In the genomic region with DNA sequence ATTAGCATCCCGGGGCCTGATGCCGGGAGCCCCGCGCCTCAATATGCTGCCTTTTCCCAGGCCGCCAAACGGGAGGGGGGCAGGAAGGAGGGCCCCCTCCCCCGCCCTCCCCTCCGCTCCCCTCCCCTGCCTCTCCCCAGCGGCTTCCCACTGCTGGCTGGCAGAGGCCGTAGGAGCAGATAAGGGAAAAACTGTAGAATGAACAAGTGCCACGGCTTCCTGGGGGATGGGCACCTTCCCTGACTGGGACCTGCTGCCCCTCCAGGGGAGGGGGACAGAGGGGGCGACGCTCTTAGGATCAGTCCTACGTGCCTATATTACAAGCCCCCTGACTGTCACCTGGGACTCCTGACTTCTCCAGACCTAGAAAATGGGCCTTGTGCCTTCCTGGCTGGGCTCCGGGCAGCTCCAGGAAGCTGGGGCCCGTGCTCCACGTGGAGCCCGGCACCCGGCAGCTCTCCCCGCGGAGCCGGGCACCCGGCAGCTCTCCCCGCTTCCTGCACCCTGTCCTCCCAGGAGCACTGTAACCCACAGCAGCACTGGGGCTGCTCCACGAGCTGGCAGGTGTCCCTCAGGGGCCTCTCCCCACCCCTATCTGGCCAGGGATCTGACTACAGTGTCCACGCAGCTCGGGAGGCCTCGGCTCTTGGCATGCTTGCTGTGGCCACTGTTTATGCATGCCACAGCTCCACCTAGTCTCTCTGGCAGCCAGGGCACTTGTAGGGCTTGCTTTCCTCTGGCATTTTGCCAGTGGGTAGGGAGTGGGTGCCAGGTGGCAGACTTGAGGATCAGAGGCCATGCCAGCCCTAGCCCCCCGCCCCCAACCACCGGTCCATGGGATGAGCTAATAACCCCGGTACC, we compare ENCODE assay signal across 8 cellular contexts. TPM values are rescaled to one million over a fixed set of nuclear protein-coding genes. Genes with fewer than 3 reads are reported as not detected.
A peak's percentile ranks its signal among the peaks of the same experiment; 100 is the strongest.
DNase-seq lines count a peak whose midpoint lies in the region; ATAC-seq and TF ChIP-seq lines count a peak whose summit lies in the region.

No MANE protein-coding gene starts in this region.

- no peak overlapping the region for H2BK5ac ChIP-seq in mesendoderm (ENCODE audit: low read length)

- no peak overlapping the region for H2AK5ac ChIP-seq in mesendoderm (ENCODE audit: low read length)

- H4K8ac ChIP-seq in mesendoderm (ENCODE audit: low read depth, low read length) = no peak overlapping the region

- H3K4ac ChIP-seq in mesendoderm (ENCODE audit: low read depth, low read length) = no peak overlapping the region

- no peak overlapping the region for H3K18ac ChIP-seq in mesendoderm (ENCODE audit: low read length)

- H3K36me3 ChIP-seq in suprapubic skin = no peaks in the 10 kb centered on the region
- H3K36me3 ChIP-seq in mesendoderm (ENCODE audit: control insufficient read depth, insufficient read depth, low read length) = no peaks in the 10 kb centered on the region

- H3K4me3 ChIP-seq in suprapubic skin (peak overlapping the region; percentile 48), mesendoderm (ENCODE audit: low read length) (no peak overlapping the region)

- H3K27me3 ChIP-seq in foreskin keratinocyte (no peaks in the 10 kb centered on the region), suprapubic skin (peaks cover 44% of the 10 kb centered on the region), mesendoderm (ENCODE audit: insufficient read depth, low read length, poor library complexity) (peaks cover 23% of the 10 kb centered on the region)

- no peak overlapping the region for H3K4me2 ChIP-seq in mesendoderm (ENCODE audit: low read length)

- H3K9ac ChIP-seq in mesendoderm (ENCODE audit: low read length) = no peak overlapping the region

- H3K56ac ChIP-seq in mesendoderm (ENCODE audit: low read length) = no peak overlapping the region

- H2BK120ac ChIP-seq in mesendoderm (ENCODE audit: low read depth, low read length) = no peak overlapping the region

- no peak for TF ChIP-seq EP300 in suprapubic skin (IDR thresholded peaks at IDR 0.05)

- ATAC-seq in foreskin keratinocyte (no peak), GM21528 (IDR thresholded peaks at IDR 0.05; ENCODE audit: low FRiP score, unreplicated experiment) (no peak)

- H4K5ac ChIP-seq in mesendoderm (ENCODE audit: low read length) = no peak overlapping the region

- H3K27ac ChIP-seq in foreskin keratinocyte (no peak overlapping the region), suprapubic skin (peak overlapping the region; percentile 57), mesendoderm (ENCODE audit: low read depth, low read length) (no peak overlapping the region)

- H2BK15ac ChIP-seq in mesendoderm (replicated peaks; ENCODE audit: low read depth) = no peak overlapping the region

- peak; percentile 29 for DNase-seq in activated T-cell treated with anti-CD3 and anti-CD28 coated beads, Interleukin-2, amount 50 U/mL, for 1 hour
- no peak for DNase-seq in activated T-cell treated with anti-CD3 and anti-CD28 coated beads for 4 hours
- DNase-seq in NCI-H510A treated with DMSO at 0.1 percent for 48 hours (lab: John Stamatoyannopoulos, UW) = peak; percentile 53
- no peak for DNase-seq in foreskin keratinocyte
- DNase-seq in suprapubic skin (ENCODE audit: low spot score in 2 of 2) = no peak
- no peak for DNase-seq in A172 (ENCODE audit: low spot score)
- no peak for DNase-seq in mesendoderm

- peak; percentile 31 for TF ChIP-seq CTCF in foreskin keratinocyte (conservative IDR thresholded peaks at IDR 0.05)
- TF ChIP-seq CTCF in suprapubic skin (IDR thresholded peaks at IDR 0.05) = no peak

- peaks cover 1% of the 10 kb centered on the region for H3K79me2 ChIP-seq in mesendoderm (ENCODE audit: control insufficient read depth, insufficient read depth, low read length)

- H3K23ac ChIP-seq in mesendoderm (ENCODE audit: low read length) = no peak overlapping the region

- TF ChIP-seq POLR2A in suprapubic skin (IDR thresholded peaks at IDR 0.05) = no peak

- H3K79me1 ChIP-seq in mesendoderm (ENCODE audit: low read length) = peaks cover under 1% of the 10 kb centered on the region

- H3K9me3 ChIP-seq in suprapubic skin = no peaks in the 10 kb centered on the region

- peaks cover 24% of the 10 kb centered on the region for H3K4me1 ChIP-seq in foreskin keratinocyte
- peaks cover 93% of the 10 kb centered on the region for H3K4me1 ChIP-seq in suprapubic skin
- peaks cover 2% of the 10 kb centered on the region for H3K4me1 ChIP-seq in mesendoderm (ENCODE audit: control insufficient read depth, low read depth, low read length)

- WGBS in suprapubic skin = 24% methylated on average over 11 of the region's 31 CpGs
- no CpG with 5 or more reads among the region's 31 CpGs for WGBS in mesendoderm (ENCODE audit: extremely low coverage, insufficient coverage, low lambda C conversion rate)

RNA-seq across cellular contexts. Expression of a gene that starts 0.7 kb away (rescaled TPM):
- 0.85 and 1.5 TPM in 2 replicates for total RNA-seq in foreskin keratinocyte
- 0.54 and 0.91 TPM in 2 replicates for polyA plus RNA-seq in foreskin keratinocyte
- total RNA-seq in suprapubic skin = 10 to 100 TPM in 1 of 4 donors, 1 to 10 TPM in 3; 2.6 to 12.0 (median 5.9) TPM
- total RNA-seq in A172 (2014; rRNA removed; shearing (Covaris generic)) = not detected in 2 replicates
- not detected for polyA plus RNA-seq in mesendoderm (2013, experiment 1 of 2)
- not detected for polyA plus RNA-seq in mesendoderm (2013, experiment 2 of 2)

RNA-seq across cellular contexts. Expression of a gene that starts 4.3 kb away (rescaled TPM):
- total RNA-seq in foreskin keratinocyte (24.5 and 25.5 TPM in 2 replicates), suprapubic skin (10 to 100 TPM; 17.7 to 36.0 (median 29.7) TPM)
- 16.6 and 19.4 TPM in 2 replicates for polyA plus RNA-seq in foreskin keratinocyte
- 6.5 and 7.7 TPM in 2 replicates for total RNA-seq in A172 (2014; rRNA removed; shearing (Covaris generic))
- 9.4 TPM for polyA plus RNA-seq in mesendoderm (2013, experiment 1 of 2)
- polyA plus RNA-seq in mesendoderm (2013, experiment 2 of 2) = 9.4 TPM

RNA-seq across cellular contexts. Expression of a gene that starts 25.4 kb away (rescaled TPM):
- total RNA-seq in foreskin keratinocyte = 11.4 and 13.0 TPM in 2 replicates
- 16.4 and 18.0 TPM in 2 replicates for polyA plus RNA-seq in foreskin keratinocyte
- total RNA-seq in suprapubic skin = 100 to 1,000 TPM in 1 of 4 donors, 10 to 100 TPM in 3; 33.3 to 111 (median 60.9) TPM
- total RNA-seq in A172 (2014; rRNA removed; shearing (Covaris generic)) = 0.05 and 0.10 TPM in 2 replicates
- polyA plus RNA-seq in mesendoderm (2013, experiment 1 of 2) = 0.08 TPM
- 0.04 TPM for polyA plus RNA-seq in mesendoderm (2013, experiment 2 of 2)

RNA-seq across cellular contexts. Expression of a gene that starts 54.6 kb away (rescaled TPM):
- total RNA-seq in foreskin keratinocyte (132 and 148 TPM in 2 replicates), suprapubic skin (100 to 1,000 TPM in 3 of 4 donors, 10 to 100 TPM in 1; 83.3 to 324 (median 130) TPM)
- 78.0 and 89.4 TPM in 2 replicates for polyA plus RNA-seq in foreskin keratinocyte
- total RNA-seq in A172 (2014; rRNA removed; shearing (Covaris generic)) = 0.05 TPM in 1 of 2 replicates, not detected in the other
- 0.01 TPM for polyA plus RNA-seq in mesendoderm (2013, experiment 1 of 2)
- polyA plus RNA-seq in mesendoderm (2013, experiment 2 of 2) = 0.01 TPM

RNA-seq across cellular contexts. Expression of a gene that starts 55.8 kb away (rescaled TPM):
- total RNA-seq in foreskin keratinocyte = 22.4 and 25.2 TPM in 2 replicates
- 24.6 and 26.4 TPM in 2 replicates for polyA plus RNA-seq in foreskin keratinocyte
- 10 to 100 TPM in 2 of 4 donors, 1 to 10 TPM in 2; 9.7 to 16.3 (median 10.7) TPM for total RNA-seq in suprapubic skin
- 23.1 and 27.9 TPM in 2 replicates for total RNA-seq in A172 (2014; rRNA removed; shearing (Covaris generic))
- 22.0 TPM for polyA plus RNA-seq in mesendoderm (2013, experiment 1 of 2)
- 22.9 TPM for polyA plus RNA-seq in mesendoderm (2013, experiment 2 of 2)

Comparison
In these comparisons a context has a peak if more than half of its experiments do, and no peak if none do; other contexts are left out.
1. DNase-seq: peak in activated T-cell treated with anti-CD3 and anti-CD28 coated beads, Interleukin-2, amount 50 U/mL, for 1 hour (single experiment) and NCI-H510A treated with DMSO at 0.1 percent for 48 hours (single experiment); none in activated T-cell treated with anti-CD3 and anti-CD28 coated beads for 4 hours (single experiment), foreskin keratinocyte (0 of 2), suprapubic skin (0 of 2), A172 (single experiment) and mesendoderm (single experiment).
2. RNA of a gene that starts 25.4 kb away (total RNA-seq): 33.3 to 111 TPM in suprapubic skin and 11.4 to 13.0 TPM in foreskin keratinocyte; 0.05 to 0.10 TPM in A172; every median in the first group is over 10 times any median in the second.